In genomic region chr1:115630342-115630741, GRCh38 we compare ENCODE assay signal across 1 cellular context.
TF ChIP-seq lines count a peak whose summit lies in the region.

No MANE protein-coding gene starts in this region.

TF ChIP-seq in HepG2, 621 proteins besides CTCF, POLR2A, EP300 and RAD21 (continued from another document):
- TF ChIP-seq TFAP4 (IDR thresholded peaks at IDR 0.05; ENCODE audit: borderline replicate concordance, low read depth): no peak; the same call in 1 of the 2 replicates
